ENCODE assay signal across 8 cellular contexts in the genomic region with DNA sequence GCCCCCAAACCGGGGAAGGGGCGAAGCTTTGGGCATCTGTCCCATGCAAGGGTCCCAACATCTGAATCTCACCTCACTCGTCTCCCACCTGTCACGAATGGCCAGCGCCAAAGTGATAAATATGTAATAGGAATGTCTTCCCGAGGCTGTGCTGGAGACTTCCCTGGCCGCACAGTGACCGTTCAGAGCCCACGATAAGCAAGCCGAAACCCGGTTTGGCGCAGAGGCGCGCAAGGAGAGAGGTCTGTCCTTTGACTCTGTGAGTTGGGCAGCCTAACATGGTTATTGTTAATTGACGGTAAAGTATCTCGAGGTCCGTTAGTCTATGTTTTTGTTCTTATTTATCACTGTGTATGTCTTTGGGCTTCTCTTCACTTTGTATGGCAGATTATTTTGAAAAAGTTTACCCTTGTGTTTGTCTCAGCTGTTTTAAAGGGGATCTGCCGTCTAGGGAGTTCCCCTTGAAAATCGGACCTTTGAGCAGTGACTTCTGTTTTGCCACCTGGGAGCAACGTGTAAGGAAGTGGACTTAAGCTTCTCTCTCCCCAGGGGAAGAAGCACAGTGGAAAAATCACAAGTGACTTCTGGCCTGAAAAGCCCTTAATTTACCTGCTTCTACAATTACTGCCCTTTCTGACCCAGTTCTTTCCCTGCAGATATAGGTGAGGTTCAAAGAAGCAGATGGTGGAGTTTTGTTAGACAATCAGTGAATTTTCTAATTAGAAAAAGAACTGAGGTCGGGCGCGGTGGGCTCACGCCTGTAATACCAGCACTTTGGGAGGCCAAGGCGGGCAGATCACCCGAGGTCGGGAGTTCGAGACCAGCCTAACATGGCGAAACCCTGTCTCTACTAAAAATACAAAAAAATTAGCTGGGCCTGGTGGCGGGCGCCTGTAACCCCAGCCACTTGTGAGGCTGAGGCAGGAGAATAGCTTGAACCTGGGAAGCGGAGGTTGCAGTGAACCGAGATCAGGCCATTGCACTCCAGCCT.
DNase-seq lines count a peak whose midpoint lies in the region; ATAC-seq and TF ChIP-seq lines count a peak whose summit lies in the region.

No MANE protein-coding gene starts in this region.

- CTCF ChIA-PET in HEK293 (lab: Yijun Ruan, JAX): interaction anchor here (0.6 to 2.4 kb wide), 3 partner anchors 36 to 138 kb away, joined by 3 to 10 read pairs (median 5); a partner anchor contains a TSS

- peak; percentile 51 for DNase-seq in NCI-H748 (lab: John Stamatoyannopoulos, UW; ENCODE audit: unreplicated experiment)
- DNase-seq in NCI-H748 treated with DMSO at 0.1 percent for 48 hours (lab: John Stamatoyannopoulos, UW): no peak
- peak; percentile 34 for DNase-seq in NOMO-1 treated with DMSO at 0.1 percent for 48 hours (lab: John Stamatoyannopoulos, UW; ENCODE audit: unreplicated experiment)
- DNase-seq in coronary artery (ENCODE audit: low spot score): no peak
- no peak for DNase-seq in memory B cell (ENCODE audit: low spot score in 2 of 2)
- no peak for DNase-seq in NCI-H187 (lab: John Stamatoyannopoulos, UW)

- H3K27ac Mint-ChIP-seq in memory B cell: peak overlapping the region; percentile 99

- H3K4me3 ChIP-seq in HEK293 (ENCODE audit: low read depth, low read length) (peak overlapping the region; percentile 89), coronary artery (peak overlapping the region; percentile 89)

- H3K27ac ChIP-seq in HEK293 (ENCODE audit: extremely low read depth, low read depth, low read length) (peak overlapping the region; percentile 97), coronary artery (peak overlapping the region; percentile 96)

- TF ChIP-seq CTCF in HEK293 (tag by site-specific recombination; IDR thresholded peaks at IDR 0.05): no peak
- no peak for TF ChIP-seq CTCF in coronary artery (IDR thresholded peaks at IDR 0.05)

- peaks cover 37% of the 10 kb centered on the region for H3K4me1 Mint-ChIP-seq in memory B cell

- H3K9me3 ChIP-seq in HEK293 (ENCODE audit: control insufficient read depth, insufficient read depth, low read depth, low read length): no peaks in the 10 kb centered on the region

- peaks cover 10 to 43% of the 10 kb centered on the region in 2 experiments for H3K36me3 ChIP-seq in HEK293 (ENCODE audit: control insufficient read depth in 2 of 2, insufficient read depth in 1 of 2, low read length in 2 of 2)

- peaks cover 4% of the 10 kb centered on the region; the same call in 1 of the 2 replicates for H3K4me1 ChIP-seq in HEK293 (ENCODE audit: control insufficient read depth, insufficient read depth, low read length)

- no peaks in the 10 kb centered on the region for H3K27me3 Mint-ChIP-seq in memory B cell

- H3K36me3 Mint-ChIP-seq in memory B cell: peaks cover 20% of the 10 kb centered on the region

- H3K9me3 Mint-ChIP-seq in memory B cell: no peaks in the 10 kb centered on the region

- peak; percentile 12 for ATAC-seq in memory B cell (ENCODE audit: low read depth)
- ATAC-seq in GM18519 (IDR thresholded peaks at IDR 0.05; ENCODE audit: low FRiP score, unreplicated experiment): no peak

- POLR2A ChIA-PET in HEK293 (lab: Yijun Ruan, JAX): interaction anchor here (0.6 to 4.1 kb wide), 18 partner anchors 8 to 111 kb away, joined by 3 to 43 read pairs (median 5); a partner anchor contains a TSS

- H3K4me3 Mint-ChIP-seq in memory B cell: peak overlapping the region; percentile 95

TF ChIP-seq in HEK293, 187 proteins besides CTCF, POLR2A, EP300 and RAD21:
- 0 out of 2 replicates have a peak, but pooled peaks have one; percentile 35 for TF ChIP-seq ZNF600 (tag by site-specific recombination; IDR thresholded peaks at IDR 0.05)
- peak; percentile 78 for TF ChIP-seq ZNF341 (tag by site-specific recombination; IDR thresholded peaks at IDR 0.05; ENCODE audit: low read depth)
- TF ChIP-seq ZNF768 (tag by site-specific recombination; IDR thresholded peaks at IDR 0.05): no peak
- TF ChIP-seq ZNF837 (tag by site-specific recombination; IDR thresholded peaks at IDR 0.05): no peak

Comparison
In these comparisons a context has a peak if more than half of its experiments do, and no peak if none do; other contexts are left out.
1. DNase-seq: peak in NCI-H748 (single experiment) and NOMO-1 treated with DMSO at 0.1 percent for 48 hours (single experiment); none in NCI-H748 treated with DMSO at 0.1 percent for 48 hours (single experiment), coronary artery (single experiment), memory B cell (0 of 2) and NCI-H187 (0 of 2).